8 cellular contexts compared by ENCODE assay signal in the genomic region with DNA sequence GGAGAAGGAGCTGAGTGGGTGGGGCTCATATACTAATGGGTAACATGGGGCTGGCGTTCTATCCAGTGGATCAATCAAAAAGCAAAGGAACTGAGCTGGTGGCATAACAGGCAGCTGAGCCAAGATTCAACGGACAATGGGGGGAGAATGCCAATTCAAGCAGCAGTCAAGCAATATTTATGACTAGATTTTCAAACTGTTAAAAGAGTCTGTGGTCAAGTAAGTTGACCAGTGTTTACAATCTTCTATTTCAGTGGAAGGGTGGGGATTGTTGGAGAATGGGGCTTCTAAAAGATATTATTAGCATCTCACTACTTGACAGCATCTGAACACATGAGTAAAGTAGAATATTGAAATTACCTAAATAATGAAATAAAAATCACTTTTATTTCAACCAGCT.
"Had no signal": no experiment of that assay in that cellular context is flagged by ENCODE, and none has a peak within 500 bp of the region (broad histone marks: within the 10 kb centered on the region; RNA-seq: fewer than 3 reads in every experiment).

No MANE protein-coding gene starts in this region.

- H3K9me3 ChIP-seq: HAP-1 had no signal

- H3K4me3 Mint-ChIP-seq: IgD-negative memory B cell had no signal

- ATAC-seq: HepG2 had no signal

- DNase-seq: GM23248, GOT3, H7, KBM-7 had no signal

- H3K4me1 ChIP-seq: HAP-1 had no signal

- H2AFZ ChIP-seq: GM23248 had no signal

- H3K36me3 ChIP-seq: HAP-1 had no signal

- H3K4me1 Mint-ChIP-seq: IgD-negative memory B cell had no signal

- H3K9ac ChIP-seq: GM23248 had no signal

- H3K4me3 ChIP-seq: GM23248, HAP-1 had no signal

- H3K27ac ChIP-seq: GM23248, HL-60 had no signal

- H3K9me3 Mint-ChIP-seq: IgD-negative memory B cell had no signal

- H3K27ac Mint-ChIP-seq: IgD-negative memory B cell had no signal
